In genomic region chr6:158002951-158003853, GRCh38 we compare ENCODE assay signal across 8 cellular contexts. TPM values are rescaled to one million over a fixed set of nuclear protein-coding genes. Genes with fewer than 3 reads are reported as not detected.
DNase-seq lines count a peak whose midpoint lies in the region; ATAC-seq and TF ChIP-seq lines count a peak whose summit lies in the region.

No MANE protein-coding gene starts in this region.

- no peak for TF ChIP-seq CTCF in foreskin fibroblast (IDR thresholded peaks at IDR 0.05; ENCODE audit: low read depth, low read length)

- no peaks in the 10 kb centered on the region for H3K9me3 Mint-ChIP-seq in activated CD8-positive, alpha-beta T cell treated with anti-CD3 and anti-CD28 coated beads, Interleukin-2, amount 10 ng/mL, durations not matched to agents 7 days and 5 days (ENCODE audit: insufficient read depth)

- H3K4me3 Mint-ChIP-seq in activated CD8-positive, alpha-beta T cell treated with anti-CD3 and anti-CD28 coated beads, Interleukin-2, amount 10 ng/mL, durations not matched to agents 7 days and 5 days: no peak overlapping the region

- peak overlapping the region in 1 of 2 donors; percentile 6 for H3K4me3 ChIP-seq in foreskin fibroblast (ENCODE audit: low read depth in 1 of 2, low read length in 2 of 2)

- H3K36me3 Mint-ChIP-seq in activated CD8-positive, alpha-beta T cell treated with anti-CD3 and anti-CD28 coated beads, Interleukin-2, amount 10 ng/mL, durations not matched to agents 7 days and 5 days (ENCODE audit: low read depth): peaks cover 20% of the 10 kb centered on the region

- CTCF ChIA-PET in activated CD8-positive, alpha-beta T cell treated with anti-CD3 and anti-CD28 coated beads, Interleukin-2, amount 10 ng/mL, durations not matched to agents 7 days and 5 days (lab: Charles Lee): interaction anchor here (0.7 to 1.8 kb wide), 3 partner anchors 13 to 24 kb away, joined by 3 to 5 read pairs (median 4); no protein-coding TSS in a partner anchor

- peak overlapping the region; percentile 41 for H3K27ac Mint-ChIP-seq in activated CD8-positive, alpha-beta T cell treated with anti-CD3 and anti-CD28 coated beads, Interleukin-2, amount 10 ng/mL, durations not matched to agents 7 days and 5 days

- DNase-seq in H4 (ENCODE audit: low spot score) (peak; percentile 69), foreskin fibroblast (peak; percentile 68 to 79), pons (ENCODE audit: low spot score) (peak; percentile 60), midbrain (lab: John Stamatoyannopoulos, UW) (no peak), left lobe of liver (ENCODE audit: low spot score) (no peak)
- DNase-seq in activated CD8-positive, alpha-beta T cell treated with anti-CD3 and anti-CD28 coated beads, Interleukin-2, amount 10 ng/mL, durations not matched to agents 7 days and 5 days: no peak

- POLR2A ChIA-PET in activated CD8-positive, alpha-beta T cell treated with anti-CD3 and anti-CD28 coated beads, Interleukin-2, amount 10 ng/mL, durations not matched to agents 7 days and 5 days (lab: Charles Lee): interaction anchor here (0.6 to 1.5 kb wide), 2 partner anchors 14 to 24 kb away, joined by 3 to 6 read pairs; no protein-coding TSS in a partner anchor

- H3K4me1 Mint-ChIP-seq in activated CD8-positive, alpha-beta T cell treated with anti-CD3 and anti-CD28 coated beads, Interleukin-2, amount 10 ng/mL, durations not matched to agents 7 days and 5 days (ENCODE audit: low read depth): peaks cover 43% of the 10 kb centered on the region

- peak; percentile 76 for ATAC-seq in activated CD8-positive, alpha-beta T cell treated with anti-CD3 and anti-CD28 coated beads, Interleukin-2, amount 10 ng/mL, durations not matched to agents 7 days and 5 days
- no peak for ATAC-seq in GM21528 (IDR thresholded peaks at IDR 0.05; ENCODE audit: low FRiP score, unreplicated experiment)
- no peak for ATAC-seq in HG03139 (IDR thresholded peaks at IDR 0.05; ENCODE audit: unreplicated experiment)
- no peak for ATAC-seq in left lobe of liver

- no peaks in the 10 kb centered on the region for H3K27me3 Mint-ChIP-seq in activated CD8-positive, alpha-beta T cell treated with anti-CD3 and anti-CD28 coated beads, Interleukin-2, amount 10 ng/mL, durations not matched to agents 7 days and 5 days (ENCODE audit: low read depth)

RNA-seq across cellular contexts. Expression of gene SYNJ2, which starts 21.5 kb away (rescaled TPM):
- 20.6 and 23.6 TPM in 2 replicates for total RNA-seq in H4 (2014; rRNA removed; shearing (Covaris generic))
- total RNA-seq in activated CD8-positive, alpha-beta T cell treated with anti-CD3 and anti-CD28 coated beads, Interleukin-2, amount 10 ng/mL, durations not matched to agents 7 days and 5 days: 10 to 100 TPM; 38.2 to 38.5 TPM
- total RNA-seq in left lobe of liver: 5.5 TPM

Comparison
In these comparisons a context has a peak if more than half of its experiments do, and no peak if none do; other contexts are left out.
1. DNase-seq: peak in H4 (single experiment), foreskin fibroblast (2 of 2) and pons (single experiment); none in activated CD8-positive, alpha-beta T cell treated with anti-CD3 and anti-CD28 coated beads, Interleukin-2, amount 10 ng/mL, durations not matched to agents 7 days and 5 days (single experiment), midbrain (single experiment) and left lobe of liver (single experiment).